Comparison of ENCODE assay signal across 8 cellular contexts in the genomic region with DNA sequence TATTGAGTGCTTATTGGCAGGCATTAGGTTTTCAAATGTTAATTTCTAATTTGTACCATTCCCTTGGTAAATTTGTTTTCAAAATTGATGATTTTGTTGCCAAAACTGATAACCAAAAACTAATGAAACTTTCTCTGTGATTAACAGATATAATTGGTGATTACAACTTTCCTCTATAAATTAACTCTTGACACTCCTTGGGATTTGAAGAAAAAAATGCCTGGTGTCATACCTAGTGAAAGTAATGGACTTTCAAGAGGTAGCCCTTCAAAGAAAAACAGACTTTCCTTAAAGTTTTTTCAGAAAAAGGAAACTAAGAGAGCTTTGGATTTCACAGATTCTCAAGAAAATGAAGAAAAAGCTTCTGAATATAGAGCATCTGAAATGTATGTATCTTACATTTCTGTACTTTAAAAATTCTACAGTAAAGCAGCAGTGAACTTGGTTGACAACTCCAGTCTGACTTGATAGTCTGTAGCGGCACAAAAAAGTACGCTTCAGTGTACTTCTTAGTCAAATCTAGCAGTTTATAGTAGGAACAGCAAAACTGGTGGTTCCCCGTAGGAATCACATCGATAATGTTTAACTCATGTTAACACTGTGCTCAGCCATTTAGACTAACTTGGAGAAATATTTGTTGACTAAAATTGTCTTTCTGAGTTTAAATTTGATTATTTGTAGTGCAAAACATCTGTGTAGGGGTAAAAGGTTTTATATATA. TPM values are rescaled to one million over a fixed set of nuclear protein-coding genes. Genes with fewer than 3 reads are reported as not detected.
DNase-seq lines count a peak whose midpoint lies in the region; ATAC-seq and TF ChIP-seq lines count a peak whose summit lies in the region.

No MANE protein-coding gene starts in this region.

- no peaks in the 10 kb centered on the region for H3K9me3 ChIP-seq in ascending aorta

- intact Hi-C loops in ascending aorta (cut with DNase I), result loop anchor here (10.0 kb wide), 1 partner anchor 925 kb away; a partner anchor contains a TSS

- no peaks in the 10 kb centered on the region for H3K27me3 Mint-ChIP-seq in stimulated activated naive CD8-positive, alpha-beta T cell treated with anti-CD3 and anti-CD28 coated beads, Interleukin-15, Interleukin-2, amounts not matched to agents 100 ng/mL and 50 ng/mL, for 24 hours
- H3K27me3 Mint-ChIP-seq in activated naive CD8-positive, alpha-beta T cell treated with anti-CD3 and anti-CD28 coated beads for 36 hours, result no peaks in the 10 kb centered on the region
- H3K27me3 Mint-ChIP-seq in type B pancreatic cell, result no peaks in the 10 kb centered on the region

- peaks cover 0 to 23% of the 10 kb centered on the region in 2 donors for H3K4me1 ChIP-seq in ascending aorta

- H3K27ac Mint-ChIP-seq in stimulated activated naive CD8-positive, alpha-beta T cell treated with anti-CD3 and anti-CD28 coated beads, Interleukin-15, Interleukin-2, amounts not matched to agents 100 ng/mL and 50 ng/mL, for 24 hours, result no peak overlapping the region
- no peak overlapping the region for H3K27ac Mint-ChIP-seq in activated naive CD8-positive, alpha-beta T cell treated with anti-CD3 and anti-CD28 coated beads for 36 hours
- H3K27ac Mint-ChIP-seq in type B pancreatic cell, result no peak overlapping the region

- no peak overlapping the region for H3K27ac ChIP-seq in ascending aorta

- ATAC-seq in stimulated activated naive CD8-positive, alpha-beta T cell treated with anti-CD3 and anti-CD28 coated beads, Interleukin-15, Interleukin-2, amounts not matched to agents 100 U/mL and 50 U/mL, for 24 hours, result no peak
- peak; percentile 42 for ATAC-seq in HG03378 (IDR thresholded peaks at IDR 0.05; ENCODE audit: unreplicated experiment)

- H3K4me3 ChIP-seq in ascending aorta, result no peak overlapping the region

- TF ChIP-seq CTCF in type B pancreatic cell (conservative IDR thresholded peaks at IDR 0.05), result peak; percentile 54
- no peak for TF ChIP-seq CTCF in ascending aorta (IDR thresholded peaks at IDR 0.05)

- H3K36me3 ChIP-seq in ascending aorta, result peaks cover 16 to 29% of the 10 kb centered on the region in 2 donors

- no peaks in the 10 kb centered on the region for H3K27me3 ChIP-seq in ascending aorta

- H3K4me1 Mint-ChIP-seq in stimulated activated naive CD8-positive, alpha-beta T cell treated with anti-CD3 and anti-CD28 coated beads, Interleukin-15, Interleukin-2, amounts not matched to agents 100 ng/mL and 50 ng/mL, for 24 hours (ENCODE audit: low read depth), result peaks cover 42% of the 10 kb centered on the region
- peaks cover 34% of the 10 kb centered on the region for H3K4me1 Mint-ChIP-seq in activated naive CD8-positive, alpha-beta T cell treated with anti-CD3 and anti-CD28 coated beads for 36 hours
- H3K4me1 Mint-ChIP-seq in type B pancreatic cell (ENCODE audit: unreplicated experiment), result peaks cover 19% of the 10 kb centered on the region

- H3K4me3 Mint-ChIP-seq in stimulated activated naive CD8-positive, alpha-beta T cell treated with anti-CD3 and anti-CD28 coated beads, Interleukin-15, Interleukin-2, amounts not matched to agents 100 ng/mL and 50 ng/mL, for 24 hours, result peak overlapping the region; percentile 92
- H3K4me3 Mint-ChIP-seq in activated naive CD8-positive, alpha-beta T cell treated with anti-CD3 and anti-CD28 coated beads for 36 hours, result peak overlapping the region; percentile 88
- peak overlapping the region; percentile 93 for H3K4me3 Mint-ChIP-seq in type B pancreatic cell

- peaks cover 4% of the 10 kb centered on the region for H3K9me3 Mint-ChIP-seq in stimulated activated naive CD8-positive, alpha-beta T cell treated with anti-CD3 and anti-CD28 coated beads, Interleukin-15, Interleukin-2, amounts not matched to agents 100 ng/mL and 50 ng/mL, for 24 hours
- peaks cover 2% of the 10 kb centered on the region for H3K9me3 Mint-ChIP-seq in activated naive CD8-positive, alpha-beta T cell treated with anti-CD3 and anti-CD28 coated beads for 36 hours
- H3K9me3 Mint-ChIP-seq in type B pancreatic cell, result peaks cover 6% of the 10 kb centered on the region

- peaks cover 58% of the 10 kb centered on the region for H3K36me3 Mint-ChIP-seq in stimulated activated naive CD8-positive, alpha-beta T cell treated with anti-CD3 and anti-CD28 coated beads, Interleukin-15, Interleukin-2, amounts not matched to agents 100 ng/mL and 50 ng/mL, for 24 hours (ENCODE audit: low read depth)
- peaks cover 43% of the 10 kb centered on the region for H3K36me3 Mint-ChIP-seq in activated naive CD8-positive, alpha-beta T cell treated with anti-CD3 and anti-CD28 coated beads for 36 hours
- H3K36me3 Mint-ChIP-seq in type B pancreatic cell, result peaks cover 26% of the 10 kb centered on the region

- no peak for DNase-seq in stimulated activated naive CD8-positive, alpha-beta T cell treated with anti-CD3 and anti-CD28 coated beads, Interleukin-15, Interleukin-2, amounts not matched to agents 100 U/mL and 50 U/mL, for 24 hours
- no peak for DNase-seq in activated naive CD8-positive, alpha-beta T cell treated with anti-CD3 and anti-CD28 coated beads for 36 hours
- no peak for DNase-seq in type B pancreatic cell (ENCODE audit: extremely low spot score, unreplicated experiment)
- no peak for DNase-seq in ascending aorta (ENCODE audit: low spot score in 2 of 2)
- DNase-seq in NCI-H2107 treated with DMSO at 0.1 percent for 48 hours (lab: John Stamatoyannopoulos, UW; ENCODE audit: unreplicated experiment), result no peak
- DNase-seq in NCI-H2081 (lab: John Stamatoyannopoulos, UW), result no peak

RNA-seq across cellular contexts. Expression of a gene that starts 3.0 kb away (rescaled TPM):
- total RNA-seq in activated naive CD8-positive, alpha-beta T cell treated with anti-CD3 and anti-CD28 coated beads for 36 hours, result 100 to 1,000 TPM; 108 TPM
- total RNA-seq in type B pancreatic cell (ENCODE audit: low replicate concordance) (30.4 and 44.2 TPM in 2 replicates), ascending aorta (19.4 TPM)
